ENCODE assay signal across 8 cellular contexts in the genomic region with DNA sequence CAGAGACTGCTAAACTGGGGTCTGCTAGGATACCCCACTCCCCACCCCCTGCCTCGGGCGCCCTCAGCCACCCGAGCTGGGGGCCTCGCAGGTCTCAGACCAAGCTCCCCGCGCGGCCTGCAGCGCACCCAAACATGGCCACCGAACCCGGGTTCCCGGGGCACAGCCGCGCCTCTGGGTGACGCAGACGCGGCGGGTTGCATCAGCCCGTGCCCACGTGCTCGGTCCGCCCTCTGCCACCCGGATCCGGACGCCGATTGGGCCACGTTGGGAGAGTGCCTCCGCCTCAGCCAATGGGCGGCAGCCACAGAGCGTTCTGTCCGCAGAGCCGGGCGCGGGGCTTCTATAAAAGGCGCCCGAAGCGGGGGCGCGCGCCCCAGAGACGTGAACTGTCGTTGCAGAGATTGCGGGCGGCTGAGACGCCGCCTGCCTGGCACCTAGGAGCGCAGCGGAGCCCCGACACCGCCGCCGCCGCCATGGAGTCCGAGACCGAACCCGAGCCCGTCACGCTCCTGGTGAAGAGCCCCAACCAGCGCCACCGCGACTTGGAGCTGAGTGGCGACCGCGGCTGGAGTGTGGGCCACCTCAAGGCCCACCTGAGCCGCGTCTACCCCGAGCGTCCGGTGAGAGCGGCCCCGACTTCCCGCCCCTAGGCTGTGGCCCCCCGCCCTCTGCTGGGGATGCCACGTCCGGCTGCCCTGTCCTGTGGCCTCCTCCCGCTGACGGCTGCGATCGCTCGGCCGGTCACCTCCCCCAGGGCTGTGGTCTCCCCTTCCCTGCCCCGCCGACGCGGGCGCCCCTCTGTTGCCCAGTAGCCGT. TPM values are rescaled to one million over a fixed set of nuclear protein-coding genes. Genes with fewer than 3 reads are reported as not detected.
DNase-seq lines count a peak whose midpoint lies in the region; ATAC-seq and TF ChIP-seq lines count a peak whose summit lies in the region.

A gene with protein sequence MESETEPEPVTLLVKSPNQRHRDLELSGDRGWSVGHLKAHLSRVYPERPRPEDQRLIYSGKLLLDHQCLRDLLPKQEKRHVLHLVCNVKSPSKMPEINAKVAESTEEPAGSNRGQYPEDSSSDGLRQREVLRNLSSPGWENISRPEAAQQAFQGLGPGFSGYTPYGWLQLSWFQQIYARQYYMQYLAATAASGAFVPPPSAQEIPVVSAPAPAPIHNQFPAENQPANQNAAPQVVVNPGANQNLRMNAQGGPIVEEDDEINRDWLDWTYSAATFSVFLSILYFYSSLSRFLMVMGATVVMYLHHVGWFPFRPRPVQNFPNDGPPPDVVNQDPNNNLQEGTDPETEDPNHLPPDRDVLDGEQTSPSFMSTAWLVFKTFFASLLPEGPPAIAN (plus strand): TSS at position 374 of the 819 bp plus-strand sequence. CDS start 103 bp downstream, at position 477.

- peaks cover 24% of the 10 kb centered on the region for H3K36me3 Mint-ChIP-seq in type B pancreatic cell

- H3K4me1 Mint-ChIP-seq in type B pancreatic cell (ENCODE audit: unreplicated experiment) = peaks cover 17% of the 10 kb centered on the region

- peaks cover 29% of the 10 kb centered on the region for H3K4me1 ChIP-seq in adipocyte (ENCODE audit: control insufficient read depth, insufficient read depth, low read length)
- peaks cover 13% of the 10 kb centered on the region for H3K4me1 ChIP-seq in cardiac muscle cell (ENCODE audit: low read depth)

- peak; percentile 91 for ATAC-seq in HG02798 (IDR thresholded peaks at IDR 0.05; ENCODE audit: poor library complexity, unreplicated experiment)

- no peaks in the 10 kb centered on the region for H3K27me3 Mint-ChIP-seq in type B pancreatic cell

- peak; percentile 96 for DNase-seq in NCI-H1436 (lab: John Stamatoyannopoulos, UW)
- DNase-seq in T follicular helper cell (ENCODE audit: low read depth) = peak; percentile 99
- peak; percentile 99 for DNase-seq in adipocyte (ENCODE audit: low read depth)
- DNase-seq in cardiac muscle cell (ENCODE audit: low read depth in 1 of 2, low spot score in 1 of 2) = peak; percentile 98 to 99
- DNase-seq in pons (ENCODE audit: low spot score) = peak; percentile 98
- DNase-seq in type B pancreatic cell (ENCODE audit: extremely low spot score, unreplicated experiment) = peak; percentile 99

- H3K9me3 ChIP-seq in adipocyte (ENCODE audit: control insufficient read depth, low read length) (no peaks in the 10 kb centered on the region), cardiac muscle cell (ENCODE audit: low read depth) (no peaks in the 10 kb centered on the region)

- H3K4me3 ChIP-seq in GM12875 (ENCODE audit: low read depth, low read length) = peak within 1 kb of the TSS; percentile 91
- H3K4me3 ChIP-seq in adipocyte (ENCODE audit: low read length) = peak within 1 kb of the TSS; percentile 94
- H3K4me3 ChIP-seq in cardiac muscle cell = peak within 1 kb of the TSS; percentile 85

- peak within 1 kb of the TSS; percentile 97 for H3K27ac ChIP-seq in cardiac muscle cell

- TF ChIP-seq CTCF in GM12875 (IDR thresholded peaks at IDR 0.05; ENCODE audit: borderline replicate concordance, insufficient read depth, low read depth, low read length) = peak; percentile 16; the same call in 1 of the 2 replicates
- peak; percentile 11 for TF ChIP-seq CTCF in cardiac muscle cell (IDR thresholded peaks at IDR 0.05; ENCODE audit: low read depth, low read length)
- TF ChIP-seq CTCF in type B pancreatic cell (conservative IDR thresholded peaks at IDR 0.05) = peak; percentile 54

- no peaks in the 10 kb centered on the region for H3K9me3 Mint-ChIP-seq in type B pancreatic cell

- H3K4me3 Mint-ChIP-seq in type B pancreatic cell = peak within 1 kb of the TSS; percentile 93

- peak within 1 kb of the TSS; percentile 95 for H3K27ac Mint-ChIP-seq in type B pancreatic cell

- H3K36me3 ChIP-seq in adipocyte (ENCODE audit: control insufficient read depth, insufficient read depth, low read length, severe bottlenecking) (peaks cover 21% of the 10 kb centered on the region), cardiac muscle cell (peaks cover 23% of the 10 kb centered on the region)

- H3K27me3 ChIP-seq in adipocyte (replicated peaks; ENCODE audit: control insufficient read depth, insufficient read depth, low read length) (no peaks in the 10 kb centered on the region), cardiac muscle cell (no peaks in the 10 kb centered on the region)

- H3K9ac ChIP-seq in adipocyte (ENCODE audit: low read length) = peak within 1 kb of the TSS; percentile 100

RNA-seq across cellular contexts. Expression of the gene that starts here (rescaled TPM):
- total RNA-seq in cardiac muscle cell = 40.5 and 109 TPM in 2 replicates
- 78.9 and 116 TPM in 2 replicates for polyA plus RNA-seq in cardiac muscle cell
- 98.8 and 155 TPM in 2 replicates for total RNA-seq in type B pancreatic cell (ENCODE audit: low replicate concordance)

Comparison
In these comparisons a context has a peak if more than half of its experiments do, and no peak if none do; other contexts are left out.
1. Peak in every context shown above with its lines: DNase-seq, ATAC-seq, H3K4me3 ChIP-seq and H3K27ac ChIP-seq.